ENCODE assay signal across 11 cellular contexts in genomic region chrX:71053217-71053621, GRCh38. TPM values are rescaled to one million over a fixed set of nuclear protein-coding genes. Genes with fewer than 3 reads are reported as not detected.
DNase-seq lines count a peak whose midpoint lies in the region; ATAC-seq and TF ChIP-seq lines count a peak whose summit lies in the region.
"Had no signal": no experiment of that assay in that cellular context is flagged by ENCODE, and none has a peak within 500 bp of the region (broad histone marks: within the 10 kb centered on the region; RNA-seq: fewer than 3 reads in every experiment).

No MANE protein-coding gene starts in this region.

- no peak overlapping the region for H3K27ac ChIP-seq in HUES6 (ENCODE audit: low read depth, low read length)

- peak overlapping the region; percentile 40 for H3K9ac ChIP-seq in HUES6 (ENCODE audit: low read length)

- peaks cover 21% of the 10 kb centered on the region for H3K4me1 Mint-ChIP-seq in activated CD4-positive, alpha-beta T cell treated with anti-CD3 and anti-CD28 coated beads, Interleukin-2, amount 10 ng/mL, durations not matched to agents 7 days and 5 days
- peaks cover 11% of the 10 kb centered on the region for H3K4me1 Mint-ChIP-seq in stimulated activated effector memory CD8-positive, alpha-beta T cell treated with anti-CD3 and anti-CD28 coated beads, Interleukin-12 subunit alpha, Interleukin-12 subunit beta, amount 100 ng/mL, for 72 hours
- peaks cover 16% of the 10 kb centered on the region for H3K4me1 Mint-ChIP-seq in activated CD8-positive, alpha-beta T cell treated with anti-CD3 and anti-CD28 coated beads for 36 hours (ENCODE audit: low read depth)

- H3K9me3 Mint-ChIP-seq in activated CD4-positive, alpha-beta T cell treated with anti-CD3 and anti-CD28 coated beads, Interleukin-2, amount 10 ng/mL, durations not matched to agents 7 days and 5 days, result no peaks in the 10 kb centered on the region
- no peaks in the 10 kb centered on the region for H3K9me3 Mint-ChIP-seq in stimulated activated effector memory CD8-positive, alpha-beta T cell treated with anti-CD3 and anti-CD28 coated beads, Interleukin-12 subunit alpha, Interleukin-12 subunit beta, amount 100 ng/mL, for 72 hours
- H3K9me3 Mint-ChIP-seq in activated CD8-positive, alpha-beta T cell treated with anti-CD3 and anti-CD28 coated beads for 36 hours, result no peaks in the 10 kb centered on the region

- no peaks in the 10 kb centered on the region for H3K27me3 ChIP-seq in HUES6 (ENCODE audit: control insufficient read depth, insufficient read depth, low read length)

- TF ChIP-seq CTCF in activated CD8-positive, alpha-beta T cell treated with anti-CD3 and anti-CD28 coated beads for 36 hours (IDR thresholded peaks at IDR 0.05), result no peak

- H3K27me3 Mint-ChIP-seq in activated CD4-positive, alpha-beta T cell treated with anti-CD3 and anti-CD28 coated beads, Interleukin-2, amount 10 ng/mL, durations not matched to agents 7 days and 5 days, result no peaks in the 10 kb centered on the region
- H3K27me3 Mint-ChIP-seq in activated CD8-positive, alpha-beta T cell treated with anti-CD3 and anti-CD28 coated beads for 36 hours, result no peaks in the 10 kb centered on the region

- CTCF ChIA-PET in activated CD4-positive, alpha-beta T cell treated with anti-CD3 and anti-CD28 coated beads, Interleukin-2, amount 10 ng/mL, durations not matched to agents 7 days and 5 days (lab: Charles Lee), result no interaction called here
- CTCF ChIA-PET in activated CD8-positive, alpha-beta T cell treated with anti-CD3 and anti-CD28 coated beads for 36 hours (lab: Charles Lee), result no interaction called here

- POLR2A ChIA-PET in activated CD4-positive, alpha-beta T cell treated with anti-CD3 and anti-CD28 coated beads, Interleukin-2, amount 10 ng/mL, durations not matched to agents 7 days and 5 days (lab: Charles Lee), result interaction anchor here (0.6 kb wide), 1 partner anchor 313 kb away, joined by 3 read pairs; the partner anchor contains the start of gene TAF1
- POLR2A ChIA-PET in activated CD8-positive, alpha-beta T cell treated with anti-CD3 and anti-CD28 coated beads for 36 hours (lab: Charles Lee), result no interaction called here

- peak; percentile 57 for ATAC-seq in stimulated activated effector memory CD8-positive, alpha-beta T cell treated with anti-CD3 and anti-CD28 coated beads, Interleukin-12 subunit alpha, Interleukin-12 subunit beta, amount 100 ng/mL, for 72 hours
- no peak for ATAC-seq in activated CD8-positive, alpha-beta T cell treated with anti-CD3 and anti-CD28 coated beads for 36 hours

- H3K9me3 ChIP-seq in HUES6 (ENCODE audit: control insufficient read depth, insufficient read depth, low read depth, low read length), result no peaks in the 10 kb centered on the region

- peak overlapping the region; percentile 31 for H3K27ac Mint-ChIP-seq in activated CD4-positive, alpha-beta T cell treated with anti-CD3 and anti-CD28 coated beads, Interleukin-2, amount 10 ng/mL, durations not matched to agents 7 days and 5 days
- H3K27ac Mint-ChIP-seq in stimulated activated effector memory CD8-positive, alpha-beta T cell treated with anti-CD3 and anti-CD28 coated beads, Interleukin-12 subunit alpha, Interleukin-12 subunit beta, amount 100 ng/mL, for 72 hours, result no peak overlapping the region
- no peak overlapping the region for H3K27ac Mint-ChIP-seq in activated CD8-positive, alpha-beta T cell treated with anti-CD3 and anti-CD28 coated beads for 36 hours

- peaks cover 4% of the 10 kb centered on the region; the same call in 1 of the 2 replicates for H3K36me3 ChIP-seq in HUES6 (ENCODE audit: control insufficient read depth, insufficient read depth, low read length)

- H3K4me3 Mint-ChIP-seq in activated CD4-positive, alpha-beta T cell treated with anti-CD3 and anti-CD28 coated beads, Interleukin-2, amount 10 ng/mL, durations not matched to agents 7 days and 5 days, result peak overlapping the region; percentile 65
- H3K4me3 Mint-ChIP-seq in stimulated activated effector memory CD8-positive, alpha-beta T cell treated with anti-CD3 and anti-CD28 coated beads, Interleukin-12 subunit alpha, Interleukin-12 subunit beta, amount 100 ng/mL, for 72 hours, result peak overlapping the region; percentile 47
- no peak overlapping the region for H3K4me3 Mint-ChIP-seq in activated CD8-positive, alpha-beta T cell treated with anti-CD3 and anti-CD28 coated beads for 36 hours

- DNase-seq in activated CD4-positive, alpha-beta T cell treated with anti-CD3 and anti-CD28 coated beads, Interleukin-2, amount 10 ng/mL, durations not matched to agents 7 days and 5 days, result peak; percentile 22
- no peak for DNase-seq in activated CD4-positive, alpha-beta T cell treated with anti-CD3 and anti-CD28 coated beads for 1 hour
- peak; percentile 53 for DNase-seq in foreskin melanocyte
- DNase-seq in stimulated activated effector memory CD8-positive, alpha-beta T cell treated with anti-CD3 and anti-CD28 coated beads, Interleukin-12 subunit alpha, Interleukin-12 subunit beta, amount 100 ng/mL, for 72 hours (ENCODE audit: low spot score in 2 of 2), result no peak
- no peak for DNase-seq in activated CD8-positive, alpha-beta T cell treated with anti-CD3 and anti-CD28 coated beads for 36 hours
- DNase-seq in mesenteric fat pad (ENCODE audit: low spot score), result no peak
- DNase-seq in T-helper 9 cell, result no peak
- DNase-seq: activated T-cell treated with anti-CD3 and anti-CD28 coated beads, Interleukin-2, amount 50 U/mL, for 1 hour; IMR-90 had no signal

- peak overlapping the region; percentile 59 for H3K4me3 ChIP-seq in HUES6 (ENCODE audit: low read depth, low read length)

- peaks cover 19% of the 10 kb centered on the region for H3K36me3 Mint-ChIP-seq in activated CD4-positive, alpha-beta T cell treated with anti-CD3 and anti-CD28 coated beads, Interleukin-2, amount 10 ng/mL, durations not matched to agents 7 days and 5 days (ENCODE audit: low read depth)
- peaks cover 25% of the 10 kb centered on the region for H3K36me3 Mint-ChIP-seq in stimulated activated effector memory CD8-positive, alpha-beta T cell treated with anti-CD3 and anti-CD28 coated beads, Interleukin-12 subunit alpha, Interleukin-12 subunit beta, amount 100 ng/mL, for 72 hours
- peaks cover 14% of the 10 kb centered on the region for H3K36me3 Mint-ChIP-seq in activated CD8-positive, alpha-beta T cell treated with anti-CD3 and anti-CD28 coated beads for 36 hours (ENCODE audit: low read depth)

- no peaks in the 10 kb centered on the region for H3K4me1 ChIP-seq in HUES6 (ENCODE audit: control insufficient read depth, insufficient read depth, low read length)

- intact Hi-C loops in activated CD8-positive, alpha-beta T cell treated with anti-CD3 and anti-CD28 coated beads for 36 hours (cut with micrococcal nuclease), result no loop called here

RNA-seq across cellular contexts. Expression of gene SNX12, which starts 14.9 kb away (rescaled TPM):
- total RNA-seq in activated CD4-positive, alpha-beta T cell treated with anti-CD3 and anti-CD28 coated beads, Interleukin-2, amount 10 ng/mL, durations not matched to agents 7 days and 5 days, result 10 to 100 TPM; 41.8 to 49.0 TPM
- total RNA-seq in activated CD8-positive, alpha-beta T cell treated with anti-CD3 and anti-CD28 coated beads for 36 hours, result 10 to 100 TPM; 33.5 to 34.6 TPM
- 53.6 TPM for total RNA-seq in mesenteric fat pad

RNA-seq across cellular contexts. Expression of gene FOXO4, which starts 42.4 kb away (rescaled TPM):
- 10 to 100 TPM; 13.5 to 14.3 TPM for total RNA-seq in activated CD4-positive, alpha-beta T cell treated with anti-CD3 and anti-CD28 coated beads, Interleukin-2, amount 10 ng/mL, durations not matched to agents 7 days and 5 days
- total RNA-seq in activated CD8-positive, alpha-beta T cell treated with anti-CD3 and anti-CD28 coated beads for 36 hours, result 1 to 10 TPM; 6.0 to 8.7 TPM
- 24.7 TPM for total RNA-seq in mesenteric fat pad

RNA-seq across cellular contexts. Expression of gene CXorf65, which starts 53.3 kb away (rescaled TPM):
- total RNA-seq in activated CD4-positive, alpha-beta T cell treated with anti-CD3 and anti-CD28 coated beads, Interleukin-2, amount 10 ng/mL, durations not matched to agents 7 days and 5 days, result 10 to 100 TPM; 25.3 to 25.5 TPM
- total RNA-seq in activated CD8-positive, alpha-beta T cell treated with anti-CD3 and anti-CD28 coated beads for 36 hours, result 10 to 100 TPM; 17.3 to 20.0 TPM
- total RNA-seq in mesenteric fat pad, result 2.2 TPM
- total RNA-seq: A673, IMR-90 had no signal

RNA-seq across cellular contexts. Expression of gene IL2RG, which starts 58.2 kb away (rescaled TPM):
- 100 to 1,000 TPM; 447 to 523 TPM for total RNA-seq in activated CD4-positive, alpha-beta T cell treated with anti-CD3 and anti-CD28 coated beads, Interleukin-2, amount 10 ng/mL, durations not matched to agents 7 days and 5 days
- total RNA-seq in activated CD8-positive, alpha-beta T cell treated with anti-CD3 and anti-CD28 coated beads for 36 hours, result 100 to 1,000 TPM; 302 to 310 TPM
- 5.8 TPM for total RNA-seq in mesenteric fat pad
- total RNA-seq: IMR-90 had no signal

Comparison
In these comparisons a context has a peak if more than half of its experiments do, and no peak if none do; other contexts are left out.
1. DNase-seq: peak in activated CD4-positive, alpha-beta T cell treated with anti-CD3 and anti-CD28 coated beads, Interleukin-2, amount 10 ng/mL, durations not matched to agents 7 days and 5 days (single experiment) and foreskin melanocyte (single experiment); none in activated CD4-positive, alpha-beta T cell treated with anti-CD3 and anti-CD28 coated beads for 1 hour (single experiment), stimulated activated effector memory CD8-positive, alpha-beta T cell treated with anti-CD3 and anti-CD28 coated beads, Interleukin-12 subunit alpha, Interleukin-12 subunit beta, amount 100 ng/mL, for 72 hours (0 of 2), activated CD8-positive, alpha-beta T cell treated with anti-CD3 and anti-CD28 coated beads for 36 hours (single experiment), mesenteric fat pad (single experiment) and T-helper 9 cell (single experiment).